1 cellular context compared by ENCODE assay signal in the genomic region with DNA sequence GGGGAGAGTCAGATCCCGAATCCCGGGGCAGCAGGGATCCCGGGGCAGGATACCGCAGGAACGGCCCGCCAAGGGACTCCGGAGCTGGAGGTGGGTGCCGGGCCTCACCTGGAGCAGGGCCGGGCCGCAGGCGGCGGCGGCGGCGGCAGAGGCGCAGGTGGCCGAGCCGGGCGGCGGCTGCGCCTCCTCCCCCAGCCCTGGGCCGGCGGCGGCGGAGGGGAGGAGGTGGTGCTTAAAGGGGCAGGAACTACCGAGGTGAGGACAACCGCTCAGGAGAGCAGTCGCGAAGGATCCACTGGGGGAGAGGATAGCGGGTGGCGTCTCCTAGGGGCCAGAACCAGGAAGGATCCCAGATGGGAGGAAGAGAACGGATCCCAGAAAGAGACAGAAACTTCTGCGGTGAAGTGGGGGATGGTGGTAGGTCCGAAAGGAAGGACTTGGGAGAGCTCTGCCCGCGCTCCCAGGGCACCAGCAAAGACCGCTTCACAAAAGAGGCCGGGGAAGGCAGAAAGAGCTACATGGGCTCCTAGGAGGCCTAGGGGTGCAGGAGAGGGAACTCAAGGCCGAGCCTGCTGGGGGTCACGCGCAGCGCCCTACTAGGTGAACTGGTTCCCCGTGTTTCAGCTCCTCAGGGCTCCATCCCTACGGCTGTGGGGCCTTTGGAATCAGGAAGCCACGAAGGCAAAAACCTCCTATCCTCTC.
A peak's percentile ranks its signal among the peaks of the same experiment; 100 is the strongest.
TF ChIP-seq lines count a peak whose summit lies in the region.

No MANE protein-coding gene starts in this region.

TF ChIP-seq in GM12878, 131 proteins besides CTCF, POLR2A, EP300 and RAD21 (continued from another document and continues in another):
- TF ChIP-seq, protein P1, sequence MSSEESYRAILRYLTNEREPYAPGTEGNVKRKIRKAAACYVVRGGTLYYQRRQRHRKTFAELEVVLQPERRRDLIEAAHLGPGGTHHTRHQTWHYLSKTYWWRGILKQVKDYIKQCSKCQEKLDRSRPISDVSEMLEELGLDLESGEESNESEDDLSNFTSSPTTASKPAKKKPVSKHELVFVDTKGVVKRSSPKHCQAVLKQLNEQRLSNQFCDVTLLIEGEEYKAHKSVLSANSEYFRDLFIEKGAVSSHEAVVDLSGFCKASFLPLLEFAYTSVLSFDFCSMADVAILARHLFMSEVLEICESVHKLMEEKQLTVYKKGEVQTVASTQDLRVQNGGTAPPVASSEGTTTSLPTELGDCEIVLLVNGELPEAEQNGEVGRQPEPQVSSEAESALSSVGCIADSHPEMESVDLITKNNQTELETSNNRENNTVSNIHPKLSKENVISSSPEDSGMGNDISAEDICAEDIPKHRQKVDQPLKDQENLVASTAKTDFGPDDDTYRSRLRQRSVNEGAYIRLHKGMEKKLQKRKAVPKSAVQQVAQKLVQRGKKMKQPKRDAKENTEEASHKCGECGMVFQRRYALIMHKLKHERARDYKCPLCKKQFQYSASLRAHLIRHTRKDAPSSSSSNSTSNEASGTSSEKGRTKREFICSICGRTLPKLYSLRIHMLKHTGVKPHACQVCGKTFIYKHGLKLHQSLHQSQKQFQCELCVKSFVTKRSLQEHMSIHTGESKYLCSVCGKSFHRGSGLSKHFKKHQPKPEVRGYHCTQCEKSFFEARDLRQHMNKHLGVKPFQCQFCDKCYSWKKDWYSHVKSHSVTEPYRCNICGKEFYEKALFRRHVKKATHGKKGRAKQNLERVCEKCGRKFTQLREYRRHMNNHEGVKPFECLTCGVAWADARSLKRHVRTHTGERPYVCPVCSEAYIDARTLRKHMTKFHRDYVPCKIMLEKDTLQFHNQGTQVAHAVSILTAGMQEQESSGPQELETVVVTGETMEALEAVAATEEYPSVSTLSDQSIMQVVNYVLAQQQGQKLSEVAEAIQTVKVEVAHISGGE (CRISPR knock-in tag; IDR thresholded peaks at IDR 0.05) = no peak
- 0 out of 2 replicates have a peak, but pooled peaks have one; percentile 35 for TF ChIP-seq PAX5 (IDR thresholded peaks at IDR 0.05; ENCODE audit: borderline replicate concordance, low read depth, low read length)
- TF ChIP-seq CBX5 (IDR thresholded peaks at IDR 0.05; ENCODE audit: low read depth) = no peak
- TF ChIP-seq HCFC1 (IDR thresholded peaks at IDR 0.05; ENCODE audit: low read length) = 0 out of 2 replicates have a peak, but pooled peaks have one; percentile 19
- no peak for TF ChIP-seq NFIC (IDR thresholded peaks at IDR 0.05; ENCODE audit: low read depth, low read length)
- TF ChIP-seq, protein P2, sequence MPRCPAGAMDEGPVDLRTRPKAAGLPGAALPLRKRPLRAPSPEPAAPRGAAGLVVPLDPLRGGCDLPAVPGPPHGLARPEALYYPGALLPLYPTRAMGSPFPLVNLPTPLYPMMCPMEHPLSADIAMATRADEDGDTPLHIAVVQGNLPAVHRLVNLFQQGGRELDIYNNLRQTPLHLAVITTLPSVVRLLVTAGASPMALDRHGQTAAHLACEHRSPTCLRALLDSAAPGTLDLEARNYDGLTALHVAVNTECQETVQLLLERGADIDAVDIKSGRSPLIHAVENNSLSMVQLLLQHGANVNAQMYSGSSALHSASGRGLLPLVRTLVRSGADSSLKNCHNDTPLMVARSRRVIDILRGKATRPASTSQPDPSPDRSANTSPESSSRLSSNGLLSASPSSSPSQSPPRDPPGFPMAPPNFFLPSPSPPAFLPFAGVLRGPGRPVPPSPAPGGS (IDR thresholded peaks at IDR 0.05; ENCODE audit: borderline replicate concordance, insufficient read depth, low read depth, low read length, poor library complexity, severe bottlenecking) = no peak
- no peak for TF ChIP-seq ZNF274 (IDR thresholded peaks at IDR 0.05; ENCODE audit: insufficient read depth, insufficient read length)
- no peak for TF ChIP-seq ZNF384 (IDR thresholded peaks at IDR 0.05; ENCODE audit: borderline replicate concordance, low read depth, low read length)
- TF ChIP-seq FOXM1 (IDR thresholded peaks at IDR 0.05; ENCODE audit: low read depth, low read length) = no peak
- no peak for TF ChIP-seq TBL1XR1 (IDR thresholded peaks at IDR 0.05; ENCODE audit: low read depth, low read length)
- TF ChIP-seq SIN3A (IDR thresholded peaks at IDR 0.05; ENCODE audit: low read depth, low read length) = no peak
- TF ChIP-seq MEF2A (IDR thresholded peaks at IDR 0.05; ENCODE audit: insufficient read depth, low read depth, low read length) = no peak
- no peak for TF ChIP-seq PAX8 (IDR thresholded peaks at IDR 0.05)
- TF ChIP-seq, protein P3, sequence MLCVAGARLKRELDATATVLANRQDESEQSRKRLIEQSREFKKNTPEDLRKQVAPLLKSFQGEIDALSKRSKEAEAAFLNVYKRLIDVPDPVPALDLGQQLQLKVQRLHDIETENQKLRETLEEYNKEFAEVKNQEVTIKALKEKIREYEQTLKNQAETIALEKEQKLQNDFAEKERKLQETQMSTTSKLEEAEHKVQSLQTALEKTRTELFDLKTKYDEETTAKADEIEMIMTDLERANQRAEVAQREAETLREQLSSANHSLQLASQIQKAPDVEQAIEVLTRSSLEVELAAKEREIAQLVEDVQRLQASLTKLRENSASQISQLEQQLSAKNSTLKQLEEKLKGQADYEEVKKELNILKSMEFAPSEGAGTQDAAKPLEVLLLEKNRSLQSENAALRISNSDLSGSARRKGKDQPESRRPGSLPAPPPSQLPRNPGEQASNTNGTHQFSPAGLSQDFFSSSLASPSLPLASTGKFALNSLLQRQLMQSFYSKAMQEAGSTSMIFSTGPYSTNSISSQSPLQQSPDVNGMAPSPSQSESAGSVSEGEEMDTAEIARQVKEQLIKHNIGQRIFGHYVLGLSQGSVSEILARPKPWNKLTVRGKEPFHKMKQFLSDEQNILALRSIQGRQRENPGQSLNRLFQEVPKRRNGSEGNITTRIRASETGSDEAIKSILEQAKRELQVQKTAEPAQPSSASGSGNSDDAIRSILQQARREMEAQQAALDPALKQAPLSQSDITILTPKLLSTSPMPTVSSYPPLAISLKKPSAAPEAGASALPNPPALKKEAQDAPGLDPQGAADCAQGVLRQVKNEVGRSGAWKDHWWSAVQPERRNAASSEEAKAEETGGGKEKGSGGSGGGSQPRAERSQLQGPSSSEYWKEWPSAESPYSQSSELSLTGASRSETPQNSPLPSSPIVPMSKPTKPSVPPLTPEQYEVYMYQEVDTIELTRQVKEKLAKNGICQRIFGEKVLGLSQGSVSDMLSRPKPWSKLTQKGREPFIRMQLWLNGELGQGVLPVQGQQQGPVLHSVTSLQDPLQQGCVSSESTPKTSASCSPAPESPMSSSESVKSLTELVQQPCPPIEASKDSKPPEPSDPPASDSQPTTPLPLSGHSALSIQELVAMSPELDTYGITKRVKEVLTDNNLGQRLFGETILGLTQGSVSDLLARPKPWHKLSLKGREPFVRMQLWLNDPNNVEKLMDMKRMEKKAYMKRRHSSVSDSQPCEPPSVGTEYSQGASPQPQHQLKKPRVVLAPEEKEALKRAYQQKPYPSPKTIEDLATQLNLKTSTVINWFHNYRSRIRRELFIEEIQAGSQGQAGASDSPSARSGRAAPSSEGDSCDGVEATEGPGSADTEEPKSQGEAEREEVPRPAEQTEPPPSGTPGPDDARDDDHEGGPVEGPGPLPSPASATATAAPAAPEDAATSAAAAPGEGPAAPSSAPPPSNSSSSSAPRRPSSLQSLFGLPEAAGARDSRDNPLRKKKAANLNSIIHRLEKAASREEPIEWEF (IDR thresholded peaks at IDR 0.05; ENCODE audit: insufficient replicate concordance, low read depth, low read length) = no peak
- no peak for TF ChIP-seq KLF5 (IDR thresholded peaks at IDR 0.05; ENCODE audit: partially characterized antibody)
- TF ChIP-seq SREBF1 (IDR thresholded peaks at IDR 0.05; ENCODE audit: low read length) = no peak
- TF ChIP-seq, protein P4, sequence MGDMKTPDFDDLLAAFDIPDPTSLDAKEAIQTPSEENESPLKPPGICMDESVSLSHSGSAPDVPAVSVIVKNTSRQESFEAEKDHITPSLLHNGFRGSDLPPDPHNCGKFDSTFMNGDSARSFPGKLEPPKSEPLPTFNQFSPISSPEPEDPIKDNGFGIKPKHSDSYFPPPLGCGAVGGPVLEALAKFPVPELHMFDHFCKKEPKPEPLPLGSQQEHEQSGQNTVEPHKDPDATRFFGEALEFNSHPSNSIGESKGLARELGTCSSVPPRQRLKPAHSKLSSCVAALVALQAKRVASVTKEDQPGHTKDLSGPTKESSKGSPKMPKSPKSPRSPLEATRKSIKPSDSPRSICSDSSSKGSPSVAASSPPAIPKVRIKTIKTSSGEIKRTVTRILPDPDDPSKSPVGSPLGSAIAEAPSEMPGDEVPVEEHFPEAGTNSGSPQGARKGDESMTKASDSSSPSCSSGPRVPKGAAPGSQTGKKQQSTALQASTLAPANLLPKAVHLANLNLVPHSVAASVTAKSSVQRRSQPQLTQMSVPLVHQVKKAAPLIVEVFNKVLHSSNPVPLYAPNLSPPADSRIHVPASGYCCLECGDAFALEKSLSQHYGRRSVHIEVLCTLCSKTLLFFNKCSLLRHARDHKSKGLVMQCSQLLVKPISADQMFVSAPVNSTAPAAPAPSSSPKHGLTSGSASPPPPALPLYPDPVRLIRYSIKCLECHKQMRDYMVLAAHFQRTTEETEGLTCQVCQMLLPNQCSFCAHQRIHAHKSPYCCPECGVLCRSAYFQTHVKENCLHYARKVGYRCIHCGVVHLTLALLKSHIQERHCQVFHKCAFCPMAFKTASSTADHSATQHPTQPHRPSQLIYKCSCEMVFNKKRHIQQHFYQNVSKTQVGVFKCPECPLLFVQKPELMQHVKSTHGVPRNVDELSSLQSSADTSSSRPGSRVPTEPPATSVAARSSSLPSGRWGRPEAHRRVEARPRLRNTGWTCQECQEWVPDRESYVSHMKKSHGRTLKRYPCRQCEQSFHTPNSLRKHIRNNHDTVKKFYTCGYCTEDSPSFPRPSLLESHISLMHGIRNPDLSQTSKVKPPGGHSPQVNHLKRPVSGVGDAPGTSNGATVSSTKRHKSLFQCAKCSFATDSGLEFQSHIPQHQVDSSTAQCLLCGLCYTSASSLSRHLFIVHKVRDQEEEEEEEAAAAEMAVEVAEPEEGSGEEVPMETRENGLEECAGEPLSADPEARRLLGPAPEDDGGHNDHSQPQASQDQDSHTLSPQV (IDR thresholded peaks at IDR 0.05) = no peak
- TF ChIP-seq NR2C1 (IDR thresholded peaks at IDR 0.05) = no peak
- TF ChIP-seq BMI1 (IDR thresholded peaks at IDR 0.05; ENCODE audit: borderline replicate concordance) = no peak
- no peak for TF ChIP-seq SUPT20H (IDR thresholded peaks at IDR 0.05; ENCODE audit: borderline replicate concordance, control insufficient read depth, low read depth, low read length)
- TF ChIP-seq, protein P5, sequence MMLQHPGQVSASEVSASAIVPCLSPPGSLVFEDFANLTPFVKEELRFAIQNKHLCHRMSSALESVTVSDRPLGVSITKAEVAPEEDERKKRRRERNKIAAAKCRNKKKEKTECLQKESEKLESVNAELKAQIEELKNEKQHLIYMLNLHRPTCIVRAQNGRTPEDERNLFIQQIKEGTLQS (IDR thresholded peaks at IDR 0.05; ENCODE audit: borderline replicate concordance, extremely low read depth, low read depth, low read length) = no peak
- TF ChIP-seq, protein P6, sequence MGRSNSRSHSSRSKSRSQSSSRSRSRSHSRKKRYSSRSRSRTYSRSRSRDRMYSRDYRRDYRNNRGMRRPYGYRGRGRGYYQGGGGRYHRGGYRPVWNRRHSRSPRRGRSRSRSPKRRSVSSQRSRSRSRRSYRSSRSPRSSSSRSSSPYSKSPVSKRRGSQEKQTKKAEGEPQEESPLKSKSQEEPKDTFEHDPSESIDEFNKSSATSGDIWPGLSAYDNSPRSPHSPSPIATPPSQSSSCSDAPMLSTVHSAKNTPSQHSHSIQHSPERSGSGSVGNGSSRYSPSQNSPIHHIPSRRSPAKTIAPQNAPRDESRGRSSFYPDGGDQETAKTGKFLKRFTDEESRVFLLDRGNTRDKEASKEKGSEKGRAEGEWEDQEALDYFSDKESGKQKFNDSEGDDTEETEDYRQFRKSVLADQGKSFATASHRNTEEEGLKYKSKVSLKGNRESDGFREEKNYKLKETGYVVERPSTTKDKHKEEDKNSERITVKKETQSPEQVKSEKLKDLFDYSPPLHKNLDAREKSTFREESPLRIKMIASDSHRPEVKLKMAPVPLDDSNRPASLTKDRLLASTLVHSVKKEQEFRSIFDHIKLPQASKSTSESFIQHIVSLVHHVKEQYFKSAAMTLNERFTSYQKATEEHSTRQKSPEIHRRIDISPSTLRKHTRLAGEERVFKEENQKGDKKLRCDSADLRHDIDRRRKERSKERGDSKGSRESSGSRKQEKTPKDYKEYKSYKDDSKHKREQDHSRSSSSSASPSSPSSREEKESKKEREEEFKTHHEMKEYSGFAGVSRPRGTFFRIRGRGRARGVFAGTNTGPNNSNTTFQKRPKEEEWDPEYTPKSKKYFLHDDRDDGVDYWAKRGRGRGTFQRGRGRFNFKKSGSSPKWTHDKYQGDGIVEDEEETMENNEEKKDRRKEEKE (IDR thresholded peaks at IDR 0.05) = no peak
- no peak for TF ChIP-seq CBX3 (IDR thresholded peaks at IDR 0.05; ENCODE audit: borderline replicate concordance, low read depth)
- TF ChIP-seq MXI1 (IDR thresholded peaks at IDR 0.05; ENCODE audit: low read depth, low read length) = no peak
- TF ChIP-seq, protein P7, sequence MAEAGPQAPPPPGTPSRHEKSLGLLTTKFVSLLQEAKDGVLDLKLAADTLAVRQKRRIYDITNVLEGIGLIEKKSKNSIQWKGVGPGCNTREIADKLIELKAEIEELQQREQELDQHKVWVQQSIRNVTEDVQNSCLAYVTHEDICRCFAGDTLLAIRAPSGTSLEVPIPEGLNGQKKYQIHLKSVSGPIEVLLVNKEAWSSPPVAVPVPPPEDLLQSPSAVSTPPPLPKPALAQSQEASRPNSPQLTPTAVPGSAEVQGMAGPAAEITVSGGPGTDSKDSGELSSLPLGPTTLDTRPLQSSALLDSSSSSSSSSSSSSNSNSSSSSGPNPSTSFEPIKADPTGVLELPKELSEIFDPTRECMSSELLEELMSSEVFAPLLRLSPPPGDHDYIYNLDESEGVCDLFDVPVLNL (IDR thresholded peaks at IDR 0.05; ENCODE audit: low read depth, low read length) = no peak
- TF ChIP-seq MTA2 (IDR thresholded peaks at IDR 0.05; ENCODE audit: low read depth) = no peak
- no peak for TF ChIP-seq NR2F1 (conservative IDR thresholded peaks at IDR 0.05)
- TF ChIP-seq DPF2 (IDR thresholded peaks at IDR 0.05) = peak; percentile 44; the same call in 1 of the 2 replicates
- TF ChIP-seq CHD1 (IDR thresholded peaks at IDR 0.05; ENCODE audit: low read depth, low read length) = no peak
- TF ChIP-seq NFXL1 (IDR thresholded peaks at IDR 0.05; ENCODE audit: borderline replicate concordance) = no peak
- TF ChIP-seq, protein P8, sequence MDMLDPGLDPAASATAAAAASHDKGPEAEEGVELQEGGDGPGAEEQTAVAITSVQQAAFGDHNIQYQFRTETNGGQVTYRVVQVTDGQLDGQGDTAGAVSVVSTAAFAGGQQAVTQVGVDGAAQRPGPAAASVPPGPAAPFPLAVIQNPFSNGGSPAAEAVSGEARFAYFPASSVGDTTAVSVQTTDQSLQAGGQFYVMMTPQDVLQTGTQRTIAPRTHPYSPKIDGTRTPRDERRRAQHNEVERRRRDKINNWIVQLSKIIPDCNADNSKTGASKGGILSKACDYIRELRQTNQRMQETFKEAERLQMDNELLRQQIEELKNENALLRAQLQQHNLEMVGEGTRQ (IDR thresholded peaks at IDR 0.05; ENCODE audit: borderline replicate concordance, low read depth, low read length) = no peak
